ENCODE assay signal across 15 cellular contexts in genomic region chr5:19900269-19900668, GRCh38.
A peak's percentile ranks its signal among the peaks of the same experiment; 100 is the strongest.
DNase-seq lines count a peak whose midpoint lies in the region; ATAC-seq, FAIRE-seq and TF ChIP-seq lines count a peak whose summit lies in the region.
"Had no signal": no experiment of that assay in that cellular context is flagged by ENCODE, and none has a peak within 500 bp of the region (broad histone marks: within the 10 kb centered on the region; RNA-seq: fewer than 3 reads in every experiment).

No MANE protein-coding gene starts in this region.

- no TSS peak for BruUV-seq in HepG2 (replicated peaks; lab: Mats Ljungman, UMichigan)

- H4K20me1 ChIP-seq in HepG2 (ENCODE audit: insufficient read depth, low read length) (no peaks in the 10 kb centered on the region), SU-DHL-6 (ENCODE audit: low read depth, low read length) (no peaks in the 10 kb centered on the region)
- H4K20me1 ChIP-seq: BLaER1 had no signal

- FAIRE-seq in HepG2 (lab: Jason Lieb, UNC) (no peak), pancreas (lab: Jason Lieb, UNC) (peak; percentile 45)
- FAIRE-seq: H1 had no signal

- DNase-seq in HepG2 (ENCODE audit: low spot score) = no peak
- DNase-seq in right lobe of liver = no peak
- no peak for DNase-seq in pancreas
- no peak for DNase-seq in globus pallidus (ENCODE audit: low spot score)
- no peak for DNase-seq in left cardiac atrium
- no peak for DNase-seq in NCI-H524 treated with DMSO at 0.1 percent for 48 hours (lab: John Stamatoyannopoulos, UW)
- DNase-seq: CD4-positive, alpha-beta memory T cell; DMS79 treated with DMSO at 0.1 percent for 48 hours; GF-D8; H9; KBM-7 had no signal

- H3K4me2 ChIP-seq in HepG2 (ENCODE audit: low read depth, low read length) (no peak overlapping the region), SU-DHL-6 (ENCODE audit: low read depth, low read length, poor library complexity, severe bottlenecking) (no peak overlapping the region)
- H3K4me2 ChIP-seq: BLaER1 had no signal

- TF ChIP-seq RAD21 in HepG2 (CRISPR knock-in tag; IDR thresholded peaks at IDR 0.05) = no peak

- H3K9me3 ChIP-seq in HepG2 (ENCODE audit: low read length) (no peaks in the 10 kb centered on the region), right lobe of liver (no peaks in the 10 kb centered on the region), SU-DHL-6 (ENCODE audit: insufficient read depth, low read length) (no peaks in the 10 kb centered on the region), pancreas (no peaks in the 10 kb centered on the region)
- H3K9me3 ChIP-seq: BLaER1 had no signal

- H3K79me2 ChIP-seq in HepG2 (ENCODE audit: insufficient read depth, low read length) (no peaks in the 10 kb centered on the region), SU-DHL-6 (ENCODE audit: insufficient read depth, low read length) (no peaks in the 10 kb centered on the region)

- H3K9ac ChIP-seq in HepG2 (ENCODE audit: insufficient read depth, low read depth, low read length) = no peak overlapping the region
- no peak overlapping the region for H3K9ac ChIP-seq in SU-DHL-6 (ENCODE audit: low read length)
- H3K9ac ChIP-seq: BLaER1 had no signal

- no peaks in the 10 kb centered on the region for H3F3A ChIP-seq in SU-DHL-6 (ENCODE audit: insufficient read depth)

- H3K36me3 ChIP-seq in HepG2 (replicated peaks in 1 of 2; ENCODE audit: control insufficient read depth in 1 of 2, insufficient read depth in 2 of 2, low read length in 2 of 2) (no peaks in the 10 kb centered on the region), right lobe of liver (no peaks in the 10 kb centered on the region), SU-DHL-6 (ENCODE audit: low read length) (no peaks in the 10 kb centered on the region), pancreas (no peaks in the 10 kb centered on the region)
- H3K36me3 ChIP-seq: BLaER1 had no signal

- TF ChIP-seq CTCF in HepG2 (CRISPR knock-in tag; IDR thresholded peaks at IDR 0.05) = no peak
- no peak for TF ChIP-seq CTCF in right lobe of liver (IDR thresholded peaks at IDR 0.05)
- TF ChIP-seq CTCF in SU-DHL-6 (IDR thresholded peaks at IDR 0.05; ENCODE audit: insufficient read depth, low read length, poor library complexity, severe bottlenecking) = no peak
- TF ChIP-seq CTCF in pancreas (IDR thresholded peaks at IDR 0.05) = no peak

- intact Hi-C loops in HepG2 (cut with micrococcal nuclease; ENCODE audit: unreplicated experiment) (no loop called here), right lobe of liver (cut with DNase I) (no loop called here), pancreas (cut with DNase I) (no loop called here), left cardiac atrium (cut with DNase I) (no loop called here)

- POLR2A ChIA-PET in HepG2 (lab: Yijun Ruan, JAX) = no interaction called here

- H3K27me3 ChIP-seq in HepG2 (ENCODE audit: control insufficient read depth in 1 of 2, insufficient read depth in 2 of 2, low read length in 2 of 2) (no peaks in the 10 kb centered on the region; a peak in 1 of 5 replicates), right lobe of liver (no peaks in the 10 kb centered on the region), SU-DHL-6 (ENCODE audit: low read length) (no peaks in the 10 kb centered on the region), pancreas (no peaks in the 10 kb centered on the region)
- H3K27me3 ChIP-seq: BLaER1 had no signal

- H3K9me2 ChIP-seq in SU-DHL-6 (replicated peaks; ENCODE audit: insufficient read depth, low read length) = no peaks in the 10 kb centered on the region

- no peak overlapping the region for H3K4me3 ChIP-seq in HepG2 (replicated peaks in 1 of 3; ENCODE audit: insufficient read depth in 1 of 3, low read depth in 2 of 3, low read length in 3 of 3)
- H3K4me3 ChIP-seq in right lobe of liver = no peak overlapping the region
- no peak overlapping the region for H3K4me3 ChIP-seq in SU-DHL-6 (ENCODE audit: insufficient read depth, low read length, poor library complexity, severe bottlenecking)
- H3K4me3 ChIP-seq in pancreas = no peak overlapping the region
- H3K4me3 ChIP-seq: BLaER1 had no signal

- no peak overlapping the region for H3K27ac ChIP-seq in HepG2 (ENCODE audit: extremely low read length, insufficient read depth, low read length)
- H3K27ac ChIP-seq in right lobe of liver = no peak overlapping the region
- H3K27ac ChIP-seq in SU-DHL-6 (ENCODE audit: low read depth, low read length) = no peak overlapping the region
- H3K27ac ChIP-seq in pancreas = no peak overlapping the region
- H3K27ac ChIP-seq: 22Rv1, BLaER1 had no signal

- TF ChIP-seq EP300 in HepG2 (IDR thresholded peaks at IDR 0.05; ENCODE audit: low read depth in 2 of 2, low read length in 2 of 2) = no peak
- TF ChIP-seq EP300 in HepG2 (CRISPR knock-in tag; IDR thresholded peaks at IDR 0.05; ENCODE audit: borderline replicate concordance) = no peak

- H3K4me1 ChIP-seq in HepG2 (ENCODE audit: insufficient read depth, low read length) (no peaks in the 10 kb centered on the region), right lobe of liver (no peaks in the 10 kb centered on the region), pancreas (no peaks in the 10 kb centered on the region)
- H3K4me1 ChIP-seq: BLaER1 had no signal

- H2AFZ ChIP-seq in HepG2 (ENCODE audit: low read length) (no peak overlapping the region), SU-DHL-6 (ENCODE audit: low read depth, low read length, severe bottlenecking) (peak overlapping the region; percentile 62)

- no peak for TF ChIP-seq POLR2A in HepG2 (IDR thresholded peaks at IDR 0.05; ENCODE audit: insufficient read depth in 1 of 2, low read depth in 2 of 2, low read length in 2 of 2)
- TF ChIP-seq POLR2A in right lobe of liver (IDR thresholded peaks at IDR 0.05) = no peak

- 0% methylated on average over 3 of the region's 3 CpGs for WGBS in HepG2 (ENCODE audit: low lambda C conversion rate)
- 47% methylated on average over 3 of the region's 3 CpGs for WGBS in right lobe of liver (ENCODE audit: insufficient coverage, low coverage, low lambda C conversion rate, missing lambda C conversion rate)
- WGBS in pancreas, 2 donors = 86 to 93% methylated on average over 3 of the region's 3 CpGs

- CTCF ChIA-PET in HepG2 (lab: Yijun Ruan, JAX; ENCODE audit: low intra/inter-chr PET ratio, low total read pairs) = no interaction called here

- in situ Hi-C loops in HepG2 (cut with HindIII; ENCODE audit: extremely low pct_ligation_motif_present, low pct_unique_long_range_greater_than_20kb) = no loop called here

- ATAC-seq in HepG2 = no peak
- no peak for ATAC-seq in right lobe of liver
- no peak for ATAC-seq in pancreas
- ATAC-seq in left cardiac atrium = no peak

TF ChIP-seq in HepG2, 621 proteins besides CTCF, POLR2A, EP300 and RAD21:
- TF ChIP-seq ZFP62 (CRISPR knock-in tag; IDR thresholded peaks at IDR 0.05) (no peak), HNF1A (IDR thresholded peaks at IDR 0.05; ENCODE audit: low read depth) (no peak), HNF1A (CRISPR knock-in tag; IDR thresholded peaks at IDR 0.05; ENCODE audit: borderline replicate concordance) (no peak), TRAFD1 (CRISPR knock-in tag; IDR thresholded peaks at IDR 0.05; ENCODE audit: borderline replicate concordance) (no peak), CEBPB (IDR thresholded peaks at IDR 0.05; ENCODE audit: borderline replicate concordance, low read depth, low read length) (peak; percentile 63), NCOA1 (CRISPR knock-in tag; IDR thresholded peaks at IDR 0.05) (no peak)
